In the genomic region with DNA sequence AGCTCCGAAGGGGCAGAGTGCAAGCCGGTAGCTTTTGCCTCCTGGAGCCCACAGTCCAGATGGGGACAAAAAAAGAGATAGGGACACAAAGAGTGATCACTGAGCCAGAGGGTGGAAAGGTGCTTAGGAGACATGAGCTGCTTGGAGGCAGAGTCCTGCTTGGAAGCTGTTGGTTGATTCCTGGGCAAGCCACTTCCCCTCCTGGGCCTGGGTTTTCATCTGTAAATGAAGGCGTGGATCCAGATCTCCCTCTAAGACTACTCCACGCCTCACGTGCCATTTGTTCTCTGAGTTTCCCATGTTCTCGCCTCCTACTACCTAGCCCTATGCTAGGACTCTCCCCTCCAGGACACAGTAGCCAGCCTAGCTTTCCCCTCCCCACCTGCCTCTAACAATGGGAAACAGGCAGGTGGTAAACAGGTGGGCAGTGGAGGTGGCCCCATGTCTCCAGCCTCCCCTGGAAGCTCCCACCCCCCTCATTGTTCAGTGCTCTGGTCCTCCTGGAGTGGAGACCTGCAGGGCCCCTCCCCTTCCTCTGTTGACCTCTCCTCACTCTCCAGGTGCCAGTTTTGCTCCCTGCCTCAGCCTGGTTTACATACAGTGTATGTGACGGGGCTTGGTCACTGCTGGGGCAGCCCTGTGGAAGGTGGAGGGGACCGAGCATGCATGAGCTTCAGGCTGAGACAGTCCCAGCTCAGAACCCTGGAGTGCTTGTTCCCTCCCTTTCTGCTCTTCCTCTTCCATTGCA, we compare ENCODE assay signal across 1 cellular context.
TF ChIP-seq lines count a peak whose summit lies in the region.

No MANE protein-coding gene starts in this region.

TF ChIP-seq in HepG2, 621 proteins besides CTCF, POLR2A, EP300 and RAD21 (continues in another document):
- TF ChIP-seq CAMTA2 (CRISPR knock-in tag; IDR thresholded peaks at IDR 0.05; ENCODE audit: borderline replicate concordance) (no peak), NFKB2 (CRISPR knock-in tag; IDR thresholded peaks at IDR 0.05; ENCODE audit: borderline replicate concordance) (peak; percentile 62; the same call in 1 of the 2 replicates), PAWR (CRISPR knock-in tag; IDR thresholded peaks at IDR 0.05; ENCODE audit: borderline replicate concordance) (no peak), MYNN (CRISPR knock-in tag; IDR thresholded peaks at IDR 0.05; ENCODE audit: low read depth) (no peak), ZNF75D (CRISPR knock-in tag; IDR thresholded peaks at IDR 0.05; ENCODE audit: borderline replicate concordance) (no peak), MED13 (CRISPR knock-in tag; IDR thresholded peaks at IDR 0.05) (no peak), ZMYM4 (CRISPR knock-in tag; IDR thresholded peaks at IDR 0.05) (no peak), ZFX (CRISPR knock-in tag; IDR thresholded peaks at IDR 0.05; ENCODE audit: low read depth) (0 out of 2 replicates have a peak, but pooled peaks have one; percentile 16), KLF13 (CRISPR knock-in tag; IDR thresholded peaks at IDR 0.05) (no peak), ZNF329 (CRISPR knock-in tag; IDR thresholded peaks at IDR 0.05; ENCODE audit: low read depth) (no peak), RBFOX2 (IDR thresholded peaks at IDR 0.05; ENCODE audit: low read depth, low read length) (peak; percentile 93), YEATS2 (CRISPR knock-in tag; IDR thresholded peaks at IDR 0.05; ENCODE audit: borderline replicate concordance) (no peak), ATF1 (CRISPR knock-in tag; IDR thresholded peaks at IDR 0.05) (no peak), ZNF34 (CRISPR knock-in tag; IDR thresholded peaks at IDR 0.05; ENCODE audit: borderline replicate concordance) (peak; percentile 82; the same call in 1 of the 2 replicates), IKZF4 (CRISPR knock-in tag; IDR thresholded peaks at IDR 0.05; ENCODE audit: borderline replicate concordance, low read depth, not compliant biosample characterization) (no peak), POGZ (CRISPR knock-in tag; IDR thresholded peaks at IDR 0.05) (no peak), ZNF230 (CRISPR knock-in tag; IDR thresholded peaks at IDR 0.05) (no peak), ZNF143 (CRISPR knock-in tag; IDR thresholded peaks at IDR 0.05) (no peak), ZNF225 (CRISPR knock-in tag; IDR thresholded peaks at IDR 0.05) (0 out of 2 replicates have a peak, but pooled peaks have one; percentile 22), ZNF547 (CRISPR knock-in tag; IDR thresholded peaks at IDR 0.05) (0 out of 2 replicates have a peak, but pooled peaks have one; percentile 24), ZNF292 (CRISPR knock-in tag; IDR thresholded peaks at IDR 0.05; ENCODE audit: borderline replicate concordance, low read depth) (no peak), ZNF570 (CRISPR knock-in tag; IDR thresholded peaks at IDR 0.05; ENCODE audit: borderline replicate concordance) (no peak), GTF3A (CRISPR knock-in tag; conservative IDR thresholded peaks at IDR 0.05) (no peak), ATF7 (IDR thresholded peaks at IDR 0.05) (no peak), ATF7 (CRISPR knock-in tag; IDR thresholded peaks at IDR 0.05) (0 out of 2 replicates have a peak, but pooled peaks have one; percentile 29), KDM4B (CRISPR knock-in tag; IDR thresholded peaks at IDR 0.05) (peak; percentile 42; the same call in 1 of the 2 replicates), HOXA5 (CRISPR knock-in tag; IDR thresholded peaks at IDR 0.05) (no peak), SOX5 (CRISPR knock-in tag; IDR thresholded peaks at IDR 0.05; ENCODE audit: borderline replicate concordance) (no peak)
- TF ChIP-seq, protein P1, sequence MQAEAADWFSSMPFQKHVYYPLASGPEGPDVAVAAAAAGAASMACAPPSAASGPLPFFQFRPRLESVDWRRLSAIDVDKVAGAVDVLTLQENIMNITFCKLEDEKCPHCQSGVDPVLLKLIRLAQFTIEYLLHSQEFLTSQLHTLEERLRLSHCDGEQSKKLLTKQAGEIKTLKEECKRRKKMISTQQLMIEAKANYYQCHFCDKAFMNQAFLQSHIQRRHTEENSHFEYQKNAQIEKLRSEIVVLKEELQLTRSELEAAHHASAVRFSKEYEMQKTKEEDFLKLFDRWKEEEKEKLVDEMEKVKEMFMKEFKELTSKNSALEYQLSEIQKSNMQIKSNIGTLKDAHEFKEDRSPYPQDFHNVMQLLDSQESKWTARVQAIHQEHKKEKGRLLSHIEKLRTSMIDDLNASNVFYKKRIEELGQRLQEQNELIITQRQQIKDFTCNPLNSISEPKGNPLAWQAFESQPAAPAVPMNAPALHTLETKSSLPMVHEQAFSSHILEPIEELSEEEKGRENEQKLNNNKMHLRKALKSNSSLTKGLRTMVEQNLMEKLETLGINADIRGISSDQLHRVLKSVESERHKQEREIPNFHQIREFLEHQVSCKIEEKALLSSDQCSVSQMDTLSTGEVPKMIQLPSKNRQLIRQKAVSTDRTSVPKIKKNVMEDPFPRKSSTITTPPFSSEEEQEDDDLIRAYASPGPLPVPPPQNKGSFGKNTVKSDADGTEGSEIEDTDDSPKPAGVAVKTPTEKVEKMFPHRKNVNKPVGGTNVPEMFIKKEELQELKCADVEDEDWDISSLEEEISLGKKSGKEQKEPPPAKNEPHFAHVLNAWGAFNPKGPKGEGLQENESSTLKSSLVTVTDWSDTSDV (CRISPR knock-in tag; IDR thresholded peaks at IDR 0.05): peak; percentile 76; the same call in 1 of the 2 replicates
- TF ChIP-seq, protein P2, sequence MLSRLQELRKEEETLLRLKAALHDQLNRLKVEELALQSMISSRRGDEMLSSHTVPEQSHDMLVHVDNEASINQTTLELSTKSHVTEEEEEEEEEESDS (CRISPR knock-in tag; IDR thresholded peaks at IDR 0.05; ENCODE audit: borderline replicate concordance): no peak
- TF ChIP-seq, protein P3, sequence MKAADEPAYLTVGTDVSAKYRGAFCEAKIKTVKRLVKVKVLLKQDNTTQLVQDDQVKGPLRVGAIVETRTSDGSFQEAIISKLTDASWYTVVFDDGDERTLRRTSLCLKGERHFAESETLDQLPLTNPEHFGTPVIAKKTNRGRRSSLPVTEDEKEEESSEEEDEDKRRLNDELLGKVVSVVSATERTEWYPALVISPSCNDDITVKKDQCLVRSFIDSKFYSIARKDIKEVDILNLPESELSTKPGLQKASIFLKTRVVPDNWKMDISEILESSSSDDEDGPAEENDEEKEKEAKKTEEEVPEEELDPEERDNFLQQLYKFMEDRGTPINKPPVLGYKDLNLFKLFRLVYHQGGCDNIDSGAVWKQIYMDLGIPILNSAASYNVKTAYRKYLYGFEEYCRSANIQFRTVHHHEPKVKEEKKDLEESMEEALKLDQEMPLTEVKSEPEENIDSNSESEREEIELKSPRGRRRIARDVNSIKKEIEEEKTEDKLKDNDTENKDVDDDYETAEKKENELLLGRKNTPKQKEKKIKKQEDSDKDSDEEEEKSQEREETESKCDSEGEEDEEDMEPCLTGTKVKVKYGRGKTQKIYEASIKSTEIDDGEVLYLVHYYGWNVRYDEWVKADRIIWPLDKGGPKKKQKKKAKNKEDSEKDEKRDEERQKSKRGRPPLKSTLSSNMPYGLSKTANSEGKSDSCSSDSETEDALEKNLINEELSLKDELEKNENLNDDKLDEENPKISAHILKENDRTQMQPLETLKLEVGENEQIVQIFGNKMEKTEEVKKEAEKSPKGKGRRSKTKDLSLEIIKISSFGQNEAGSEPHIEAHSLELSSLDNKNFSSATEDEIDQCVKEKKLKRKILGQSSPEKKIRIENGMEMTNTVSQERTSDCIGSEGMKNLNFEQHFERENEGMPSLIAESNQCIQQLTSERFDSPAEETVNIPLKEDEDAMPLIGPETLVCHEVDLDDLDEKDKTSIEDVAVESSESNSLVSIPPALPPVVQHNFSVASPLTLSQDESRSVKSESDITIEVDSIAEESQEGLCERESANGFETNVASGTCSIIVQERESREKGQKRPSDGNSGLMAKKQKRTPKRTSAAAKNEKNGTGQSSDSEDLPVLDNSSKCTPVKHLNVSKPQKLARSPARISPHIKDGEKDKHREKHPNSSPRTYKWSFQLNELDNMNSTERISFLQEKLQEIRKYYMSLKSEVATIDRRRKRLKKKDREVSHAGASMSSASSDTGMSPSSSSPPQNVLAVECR (CRISPR knock-in tag; IDR thresholded peaks at IDR 0.05; ENCODE audit: borderline replicate concordance): no peak; the same call in 1 of the 2 replicates
- TF ChIP-seq, protein P4, sequence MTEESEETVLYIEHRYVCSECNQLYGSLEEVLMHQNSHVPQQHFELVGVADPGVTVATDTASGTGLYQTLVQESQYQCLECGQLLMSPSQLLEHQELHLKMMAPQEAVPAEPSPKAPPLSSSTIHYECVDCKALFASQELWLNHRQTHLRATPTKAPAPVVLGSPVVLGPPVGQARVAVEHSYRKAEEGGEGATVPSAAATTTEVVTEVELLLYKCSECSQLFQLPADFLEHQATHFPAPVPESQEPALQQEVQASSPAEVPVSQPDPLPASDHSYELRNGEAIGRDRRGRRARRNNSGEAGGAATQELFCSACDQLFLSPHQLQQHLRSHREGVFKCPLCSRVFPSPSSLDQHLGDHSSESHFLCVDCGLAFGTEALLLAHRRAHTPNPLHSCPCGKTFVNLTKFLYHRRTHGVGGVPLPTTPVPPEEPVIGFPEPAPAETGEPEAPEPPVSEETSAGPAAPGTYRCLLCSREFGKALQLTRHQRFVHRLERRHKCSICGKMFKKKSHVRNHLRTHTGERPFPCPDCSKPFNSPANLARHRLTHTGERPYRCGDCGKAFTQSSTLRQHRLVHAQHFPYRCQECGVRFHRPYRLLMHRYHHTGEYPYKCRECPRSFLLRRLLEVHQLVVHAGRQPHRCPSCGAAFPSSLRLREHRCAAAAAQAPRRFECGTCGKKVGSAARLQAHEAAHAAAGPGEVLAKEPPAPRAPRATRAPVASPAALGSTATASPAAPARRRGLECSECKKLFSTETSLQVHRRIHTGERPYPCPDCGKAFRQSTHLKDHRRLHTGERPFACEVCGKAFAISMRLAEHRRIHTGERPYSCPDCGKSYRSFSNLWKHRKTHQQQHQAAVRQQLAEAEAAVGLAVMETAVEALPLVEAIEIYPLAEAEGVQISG (CRISPR knock-in tag; IDR thresholded peaks at IDR 0.05): peak; percentile 13; the same call in 1 of the 2 replicates
- TF ChIP-seq, protein P5, sequence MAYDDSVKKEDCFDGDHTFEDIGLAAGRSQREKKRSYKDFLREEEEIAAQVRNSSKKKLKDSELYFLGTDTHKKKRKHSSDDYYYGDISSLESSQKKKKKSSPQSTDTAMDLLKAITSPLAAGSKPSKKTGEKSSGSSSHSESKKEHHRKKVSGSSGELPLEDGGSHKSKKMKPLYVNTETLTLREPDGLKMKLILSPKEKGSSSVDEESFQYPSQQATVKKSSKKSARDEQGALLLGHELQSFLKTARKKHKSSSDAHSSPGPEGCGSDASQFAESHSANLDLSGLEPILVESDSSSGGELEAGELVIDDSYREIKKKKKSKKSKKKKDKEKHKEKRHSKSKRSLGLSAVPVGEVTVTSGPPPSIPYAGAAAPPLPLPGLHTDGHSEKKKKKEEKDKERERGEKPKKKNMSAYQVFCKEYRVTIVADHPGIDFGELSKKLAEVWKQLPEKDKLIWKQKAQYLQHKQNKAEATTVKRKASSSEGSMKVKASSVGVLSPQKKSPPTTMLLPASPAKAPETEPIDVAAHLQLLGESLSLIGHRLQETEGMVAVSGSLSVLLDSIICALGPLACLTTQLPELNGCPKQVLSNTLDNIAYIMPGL (CRISPR knock-in tag; IDR thresholded peaks at IDR 0.05; ENCODE audit: borderline replicate concordance in 1 of 2, low read depth in 1 of 2): no peak
- TF ChIP-seq, protein P6, sequence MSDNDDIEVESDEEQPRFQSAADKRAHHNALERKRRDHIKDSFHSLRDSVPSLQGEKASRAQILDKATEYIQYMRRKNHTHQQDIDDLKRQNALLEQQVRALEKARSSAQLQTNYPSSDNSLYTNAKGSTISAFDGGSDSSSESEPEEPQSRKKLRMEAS (IDR thresholded peaks at IDR 0.05): no peak
- TF ChIP-seq, protein P7, sequence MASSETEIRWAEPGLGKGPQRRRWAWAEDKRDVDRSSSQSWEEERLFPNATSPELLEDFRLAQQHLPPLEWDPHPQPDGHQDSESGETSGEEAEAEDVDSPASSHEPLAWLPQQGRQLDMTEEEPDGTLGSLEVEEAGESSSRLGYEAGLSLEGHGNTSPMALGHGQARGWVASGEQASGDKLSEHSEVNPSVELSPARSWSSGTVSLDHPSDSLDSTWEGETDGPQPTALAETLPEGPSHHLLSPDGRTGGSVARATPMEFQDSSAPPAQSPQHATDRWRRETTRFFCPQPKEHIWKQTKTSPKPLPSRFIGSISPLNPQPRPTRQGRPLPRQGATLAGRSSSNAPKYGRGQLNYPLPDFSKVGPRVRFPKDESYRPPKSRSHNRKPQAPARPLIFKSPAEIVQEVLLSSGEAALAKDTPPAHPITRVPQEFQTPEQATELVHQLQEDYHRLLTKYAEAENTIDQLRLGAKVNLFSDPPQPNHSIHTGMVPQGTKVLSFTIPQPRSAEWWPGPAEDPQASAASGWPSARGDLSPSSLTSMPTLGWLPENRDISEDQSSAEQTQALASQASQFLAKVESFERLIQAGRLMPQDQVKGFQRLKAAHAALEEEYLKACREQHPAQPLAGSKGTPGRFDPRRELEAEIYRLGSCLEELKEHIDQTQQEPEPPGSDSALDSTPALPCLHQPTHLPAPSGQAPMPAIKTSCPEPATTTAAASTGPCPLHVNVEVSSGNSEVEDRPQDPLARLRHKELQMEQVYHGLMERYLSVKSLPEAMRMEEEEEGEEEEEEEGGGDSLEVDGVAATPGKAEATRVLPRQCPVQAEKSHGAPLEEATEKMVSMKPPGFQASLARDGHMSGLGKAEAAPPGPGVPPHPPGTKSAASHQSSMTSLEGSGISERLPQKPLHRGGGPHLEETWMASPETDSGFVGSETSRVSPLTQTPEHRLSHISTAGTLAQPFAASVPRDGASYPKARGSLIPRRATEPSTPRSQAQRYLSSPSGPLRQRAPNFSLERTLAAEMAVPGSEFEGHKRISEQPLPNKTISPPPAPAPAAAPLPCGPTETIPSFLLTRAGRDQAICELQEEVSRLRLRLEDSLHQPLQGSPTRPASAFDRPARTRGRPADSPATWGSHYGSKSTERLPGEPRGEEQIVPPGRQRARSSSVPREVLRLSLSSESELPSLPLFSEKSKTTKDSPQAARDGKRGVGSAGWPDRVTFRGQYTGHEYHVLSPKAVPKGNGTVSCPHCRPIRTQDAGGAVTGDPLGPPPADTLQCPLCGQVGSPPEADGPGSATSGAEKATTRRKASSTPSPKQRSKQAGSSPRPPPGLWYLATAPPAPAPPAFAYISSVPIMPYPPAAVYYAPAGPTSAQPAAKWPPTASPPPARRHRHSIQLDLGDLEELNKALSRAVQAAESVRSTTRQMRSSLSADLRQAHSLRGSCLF (CRISPR knock-in tag; IDR thresholded peaks at IDR 0.05; ENCODE audit: borderline replicate concordance): no peak
